ENCODE assay signal across 14 cellular contexts in genomic region chr13:44853641-44854040, GRCh38.
A peak's percentile ranks its signal among the peaks of the same experiment; 100 is the strongest.
DNase-seq lines count a peak whose midpoint lies in the region; ATAC-seq and TF ChIP-seq lines count a peak whose summit lies in the region.
"Had no signal": no experiment of that assay in that cellular context is flagged by ENCODE, and none has a peak within 500 bp of the region (broad histone marks: within the 10 kb centered on the region; RNA-seq: fewer than 3 reads in every experiment).

No MANE protein-coding gene starts in this region.

- no peaks in the 10 kb centered on the region for H3K27me3 Mint-ChIP-seq in progenitor cell of endocrine pancreas

- no peaks in the 10 kb centered on the region for H3K9me3 Mint-ChIP-seq in progenitor cell of endocrine pancreas (ENCODE audit: low read depth)
- H3K9me3 Mint-ChIP-seq: activated naive CD8-positive, alpha-beta T cell treated with anti-CD3 and anti-CD28 coated beads for 36 hours; naive B cell had no signal

- no peak for ATAC-seq in HG03521 (IDR thresholded peaks at IDR 0.05; ENCODE audit: unreplicated experiment)
- ATAC-seq in HG03469 (IDR thresholded peaks at IDR 0.05; ENCODE audit: unreplicated experiment) = no peak
- ATAC-seq: activated CD8-positive, alpha-beta T cell treated with anti-CD3 and anti-CD28 coated beads, Interleukin-2, amount 10 ng/mL, durations not matched to agents 7 days and 5 days had no signal

- H3K36me3 Mint-ChIP-seq in progenitor cell of endocrine pancreas (ENCODE audit: insufficient read depth) = no peaks in the 10 kb centered on the region
- H3K36me3 Mint-ChIP-seq: activated naive CD8-positive, alpha-beta T cell treated with anti-CD3 and anti-CD28 coated beads for 36 hours; naive B cell had no signal

- H3K4me1 Mint-ChIP-seq in progenitor cell of endocrine pancreas (ENCODE audit: low read depth) = peaks cover 41% of the 10 kb centered on the region
- H3K4me1 Mint-ChIP-seq: activated naive CD8-positive, alpha-beta T cell treated with anti-CD3 and anti-CD28 coated beads for 36 hours; naive B cell had no signal

- no peak for TF ChIP-seq CTCF in progenitor cell of endocrine pancreas (IDR thresholded peaks at IDR 0.05; ENCODE audit: unreplicated experiment)

- H3K4me3 Mint-ChIP-seq in progenitor cell of endocrine pancreas (ENCODE audit: low read depth) = peak overlapping the region; percentile 64
- H3K4me3 Mint-ChIP-seq: activated CD8-positive, alpha-beta T cell treated with anti-CD3 and anti-CD28 coated beads, Interleukin-2, amount 10 ng/mL, durations not matched to agents 7 days and 5 days; activated naive CD8-positive, alpha-beta T cell treated with anti-CD3 and anti-CD28 coated beads for 36 hours; naive B cell had no signal

- peak overlapping the region; percentile 98 for H3K27ac Mint-ChIP-seq in progenitor cell of endocrine pancreas
- H3K27ac Mint-ChIP-seq: activated CD8-positive, alpha-beta T cell treated with anti-CD3 and anti-CD28 coated beads, Interleukin-2, amount 10 ng/mL, durations not matched to agents 7 days and 5 days; activated naive CD8-positive, alpha-beta T cell treated with anti-CD3 and anti-CD28 coated beads for 36 hours; naive B cell had no signal

- DNase-seq in DMS53 (lab: John Stamatoyannopoulos, UW) (peak; percentile 93), NCI-H345 treated with DMSO at 0.1 percent for 48 hours (lab: John Stamatoyannopoulos, UW; ENCODE audit: unreplicated experiment) (peak; percentile 32), glomerular visceral epithelial cell (ENCODE audit: extremely low spot score) (peak; percentile 45), progenitor cell of endocrine pancreas (ENCODE audit: low spot score, unreplicated experiment) (no peak), SW 1271 (lab: John Stamatoyannopoulos, UW) (no peak)
- no peak for DNase-seq in stimulated activated CD4-positive, alpha-beta T cell treated with anti-CD3 and anti-CD28 coated beads, Interleukin-4, amount 100 ng/mL, for 4 hours
- DNase-seq: activated CD8-positive, alpha-beta T cell treated with anti-CD3 and anti-CD28 coated beads, Interleukin-2, amount 10 ng/mL, durations not matched to agents 7 days and 5 days; activated naive CD8-positive, alpha-beta T cell treated with anti-CD3 and anti-CD28 coated beads for 36 hours; cortex of kidney; H7; naive B cell; NCI-H82 had no signal

Comparison
In these comparisons a context has a peak if more than half of its experiments do, and no peak if none do; other contexts are left out.
1. DNase-seq: peak in DMS53 (single experiment), NCI-H345 treated with DMSO at 0.1 percent for 48 hours (single experiment) and glomerular visceral epithelial cell (single experiment); none in progenitor cell of endocrine pancreas (single experiment), SW 1271 (0 of 2) and stimulated activated CD4-positive, alpha-beta T cell treated with anti-CD3 and anti-CD28 coated beads, Interleukin-4, amount 100 ng/mL, for 4 hours (0 of 2).